7 cellular contexts compared by ENCODE assay signal in the genomic region with DNA sequence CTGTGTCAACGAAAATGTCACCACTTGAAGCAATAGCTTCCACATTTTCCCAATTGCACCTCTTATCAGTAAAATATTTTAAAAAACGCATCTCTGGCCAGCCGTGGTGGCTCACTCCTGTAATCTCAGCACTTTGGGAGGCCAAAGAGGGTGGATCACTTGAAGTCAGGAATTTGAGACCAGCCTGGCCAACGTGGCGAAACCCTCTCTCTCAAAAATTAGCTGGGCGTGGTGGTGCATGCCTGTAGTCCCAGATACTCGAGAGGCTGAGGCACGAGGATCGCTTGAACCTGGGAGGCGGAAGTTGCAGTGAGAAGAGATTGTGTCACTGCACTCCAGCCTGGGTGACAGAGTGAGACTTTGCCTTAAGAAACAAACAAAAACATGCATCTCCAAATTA.
"Had no signal": no experiment of that assay in that cellular context is flagged by ENCODE, and none has a peak within 500 bp of the region (broad histone marks: within the 10 kb centered on the region; RNA-seq: fewer than 3 reads in every experiment).

No MANE protein-coding gene starts in this region.

- H3K27ac ChIP-seq: HL-60 had no signal

- ATAC-seq: HepG2, K562 had no signal

- H3K4me1 Mint-ChIP-seq: IgD-negative memory B cell had no signal

- DNase-seq: IMR-90, KBM-7, KG1 had no signal

- H3K4me3 Mint-ChIP-seq: IgD-negative memory B cell had no signal

- H3K27ac Mint-ChIP-seq: IgD-negative memory B cell had no signal

- H3K36me3 Mint-ChIP-seq: IgD-negative memory B cell had no signal

- H3K4me3 ChIP-seq: K562 had no signal
